In the genomic region with DNA sequence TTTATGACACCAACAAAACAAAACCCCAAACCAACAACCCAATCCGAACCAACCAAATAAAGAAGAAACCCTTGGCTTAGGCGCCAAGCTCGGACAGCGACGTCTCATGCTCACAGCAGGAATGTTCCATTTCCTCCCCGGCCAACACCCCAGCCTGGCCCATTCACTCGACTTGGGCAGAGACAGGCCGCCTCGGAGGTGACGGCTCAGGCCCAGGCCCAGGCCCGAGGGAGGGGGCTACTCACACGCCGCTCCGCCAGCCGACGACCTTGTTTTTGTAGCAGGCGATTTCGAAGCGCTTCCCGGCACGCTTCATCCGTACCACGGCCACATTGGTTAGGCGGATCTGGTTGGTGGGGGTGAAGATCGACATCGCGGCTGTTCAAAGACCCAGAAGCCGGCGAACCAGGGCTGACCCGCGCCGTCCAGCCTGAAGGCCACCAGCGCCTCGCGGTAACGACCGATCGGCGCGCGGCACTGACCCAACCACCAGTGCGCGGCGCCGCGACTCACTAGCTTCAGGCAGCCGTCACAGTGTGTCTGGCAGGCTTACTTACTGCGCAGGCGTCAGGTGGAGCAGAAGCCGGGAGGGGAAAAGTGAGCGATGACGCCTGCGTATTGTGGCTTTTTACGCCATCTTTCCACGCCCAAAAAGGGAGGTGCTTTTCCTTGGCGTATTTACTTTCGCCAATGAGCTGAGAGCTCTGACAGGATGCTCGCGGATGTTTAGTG, we compare ENCODE assay signal across 8 cellular contexts. TPM values are rescaled to one million over a fixed set of nuclear protein-coding genes. Genes with fewer than 3 reads are reported as not detected.
DNase-seq lines count a peak whose midpoint lies in the region; ATAC-seq, FAIRE-seq and TF ChIP-seq lines count a peak whose summit lies in the region.
"Not testable (repeated sequence)": the region's sequence is repeated elsewhere in the genome, so short reads cannot be mapped to it uniquely, and the experiment has no call there.

A gene (minus strand): TSS at position 542 of the 732 bp plus-strand sequence. CDS start 169 bp downstream, at position 373.

- ATAC-seq in GM19043 (IDR thresholded peaks at IDR 0.05; ENCODE audit: low read depth, unreplicated experiment) (peak; percentile 55), HG03432 (IDR thresholded peaks at IDR 0.05; ENCODE audit: unreplicated experiment) (peak; percentile 67)

- H3K9ac ChIP-seq in keratinocyte (ENCODE audit: control insufficient read depth, extremely low read depth, insufficient read depth, low read length) = peak within 1 kb of the TSS; percentile 91

- dilution Hi-C loops in keratinocyte (cut with MboI; ENCODE audit: extremely low pct_ligation_motif_present, low sequenced_read_pairs) = not testable (repeated sequence)

- not testable (repeated sequence) for H3K36me3 ChIP-seq in keratinocyte (ENCODE audit: control insufficient read depth in 2 of 2, extremely low read depth in 1 of 2, insufficient read depth in 2 of 2, low read length in 2 of 2)

- H3K4me2 ChIP-seq in keratinocyte (ENCODE audit: control insufficient read depth, extremely low read depth, insufficient read depth, low read depth, low read length) = peak within 1 kb of the TSS; percentile 54

- not testable (repeated sequence) for H3K27me3 ChIP-seq in keratinocyte (ENCODE audit: control insufficient read depth, extremely low read depth, insufficient read depth, low read length)

- H3K9me1 ChIP-seq in keratinocyte (ENCODE audit: control insufficient read depth, extremely low read depth, insufficient read depth, low read length) = not testable (repeated sequence)

- peak within 1 kb of the TSS; percentile 88 for H3K27ac ChIP-seq in keratinocyte (ENCODE audit: control insufficient read depth, insufficient read depth, low read length)

- not testable (repeated sequence) for H3K9me3 ChIP-seq in keratinocyte (ENCODE audit: control insufficient read depth, low read depth, low read length)

- DNase-seq in AG20443 (ENCODE audit: low spot score) = peak; percentile 83
- peak; percentile 85 for DNase-seq in NCI-H510A (lab: John Stamatoyannopoulos, UW)
- DNase-seq in activated CD4-positive, alpha-beta T cell treated with anti-CD3 and anti-CD28 coated beads for 1 hour = peak; percentile 91
- DNase-seq in cerebellum (ENCODE audit: low spot score) = peak; percentile 84
- DNase-seq in keratinocyte (ENCODE audit: low read depth, low spot score) = peak; percentile 88
- DNase-seq in stimulated activated CD4-positive, alpha-beta T cell treated with anti-CD3 and anti-CD28 coated beads, Interleukin-15, amount 100 ng/mL, for 1 hour (ENCODE audit: low read depth in 1 of 2, low spot score in 1 of 2) = peak; percentile 74 to 83

- H2AFZ ChIP-seq in keratinocyte (ENCODE audit: control insufficient read depth, low read length) = peak within 1 kb of the TSS; percentile 74

- peaks cover 25% of the 10 kb centered on the region for H3K79me2 ChIP-seq in keratinocyte (ENCODE audit: control insufficient read depth, insufficient read depth, low read length)

- TF ChIP-seq CTCF in keratinocyte (optimal IDR thresholded peaks at IDR 0.05 in 1 of 3, IDR thresholded peaks at IDR 0.05 in 1 of 3, conservative IDR thresholded peaks at IDR 0.05 in 1 of 3; ENCODE audit: extremely low read depth in 1 of 3, insufficient read depth in 2 of 3, low read length in 3 of 3) = not testable (repeated sequence)

- not testable (repeated sequence) for H4K20me1 ChIP-seq in keratinocyte (ENCODE audit: control insufficient read depth, extremely low read depth, insufficient read depth, low read length)

- peak; percentile 67 for FAIRE-seq in keratinocyte (lab: Jason Lieb, UNC)

- H3K4me1 ChIP-seq in keratinocyte (ENCODE audit: control insufficient read depth, extremely low read depth, insufficient read depth, low read length) = not testable (repeated sequence)

- H3K4me3 ChIP-seq in keratinocyte (ENCODE audit: control insufficient read depth in 2 of 3, extremely low read depth in 1 of 3, insufficient read depth in 2 of 3, low read depth in 1 of 3, low read length in 3 of 3) = peak within 1 kb of the TSS; percentile 71 to 85 (median 71)

RNA-seq across cellular contexts. Expression of the gene that starts here (rescaled TPM):
- total RNA-seq in cerebellum = 32.6 TPM
- 86.2 to 146 TPM (median 89.9 TPM) in 3 replicates for polyA plus RNA-seq in keratinocyte
- 447 TPM for polyA plus RNA-seq in keratinocyte (2011; ENCODE audit: low read depth)
- 90.9 and 146 TPM in 2 replicates for polyA plus RNA-seq in keratinocyte (2011; cell fraction: cytosol; rRNA removed)
- polyA plus RNA-seq in keratinocyte (2011; cell fraction: nucleus; rRNA removed) = 61.8 and 98.0 TPM in 2 replicates
- polyA plus RNA-seq in keratinocyte (2012; ENCODE audit: low replicate concordance) = 111 and 167 TPM in 2 replicates
- polyA minus RNA-seq in keratinocyte = 12.1 to 47.3 TPM (median 18.1 TPM) in 3 replicates
- 131 TPM for polyA minus RNA-seq in keratinocyte (2011; cell fraction: cytosol; rRNA and poly(A)+ RNA removed)
- polyA minus RNA-seq in keratinocyte (2011; cell fraction: nucleus; rRNA and poly(A)+ RNA removed) = 22.2 and 32.6 TPM in 2 replicates

Comparison
In these comparisons a context has a peak if more than half of its experiments do, and no peak if none do; other contexts are left out.
1. Peak in every context shown above with its lines: DNase-seq, ATAC-seq, H3K4me3 ChIP-seq and H3K27ac ChIP-seq.